Comparison of ENCODE assay signal across 10 cellular contexts in genomic region chr6:154613137-154613676, GRCh38.
DNase-seq lines count a peak whose midpoint lies in the region; ATAC-seq, FAIRE-seq and TF ChIP-seq lines count a peak whose summit lies in the region.
"Had no signal": no experiment of that assay in that cellular context is flagged by ENCODE, and none has a peak within 500 bp of the region (broad histone marks: within the 10 kb centered on the region; RNA-seq: fewer than 3 reads in every experiment).

No MANE protein-coding gene starts in this region.

- CTCF ChIA-PET in Caco-2 (lab: Charles Lee): no interaction called here

- H3K4me1 ChIP-seq in adipocyte (ENCODE audit: control insufficient read depth, insufficient read depth, low read length) (no peaks in the 10 kb centered on the region), keratinocyte (ENCODE audit: control insufficient read depth, extremely low read depth, insufficient read depth, low read length) (peaks cover 11% of the 10 kb centered on the region), Caco-2 (peaks cover 5% of the 10 kb centered on the region; the same call in 1 of the 2 replicates)

- H3K9me3 ChIP-seq in adipocyte (ENCODE audit: control insufficient read depth, low read length) (no peaks in the 10 kb centered on the region), keratinocyte (ENCODE audit: control insufficient read depth, low read depth, low read length) (no peaks in the 10 kb centered on the region), Caco-2 (no peaks in the 10 kb centered on the region)

- no peaks in the 10 kb centered on the region for H3K27me3 Mint-ChIP-seq in Caco-2 (ENCODE audit: insufficient read depth, unreplicated experiment)
- H3K27me3 Mint-ChIP-seq in stimulated activated naive CD8-positive, alpha-beta T cell treated with anti-CD3 and anti-CD28 coated beads, Interleukin-15, amount 100 ng/mL, for 72 hours: no peaks in the 10 kb centered on the region

- H3K27ac ChIP-seq in keratinocyte (ENCODE audit: control insufficient read depth, insufficient read depth, low read length): no peak overlapping the region

- no peaks in the 10 kb centered on the region for H3K36me3 ChIP-seq in adipocyte (ENCODE audit: control insufficient read depth, insufficient read depth, low read length, severe bottlenecking)
- no peaks in the 10 kb centered on the region for H3K36me3 ChIP-seq in keratinocyte (ENCODE audit: control insufficient read depth in 2 of 2, extremely low read depth in 1 of 2, insufficient read depth in 2 of 2, low read length in 2 of 2)
- no peaks in the 10 kb centered on the region for H3K36me3 ChIP-seq in Caco-2 (ENCODE audit: control insufficient read depth, insufficient read depth, low read length)

- H3K9ac ChIP-seq in adipocyte (ENCODE audit: low read length) (no peak overlapping the region), keratinocyte (ENCODE audit: control insufficient read depth, extremely low read depth, insufficient read depth, low read length) (no peak overlapping the region)

- no peak overlapping the region for H3K27ac Mint-ChIP-seq in Caco-2 (ENCODE audit: unreplicated experiment)
- peak overlapping the region in 1 of 2 donors; percentile 1 for H3K27ac Mint-ChIP-seq in stimulated activated naive CD8-positive, alpha-beta T cell treated with anti-CD3 and anti-CD28 coated beads, Interleukin-15, amount 100 ng/mL, for 72 hours

- no peak for TF ChIP-seq CTCF in keratinocyte (optimal IDR thresholded peaks at IDR 0.05 in 1 of 3, IDR thresholded peaks at IDR 0.05 in 1 of 3, conservative IDR thresholded peaks at IDR 0.05 in 1 of 3; ENCODE audit: extremely low read depth in 1 of 3, insufficient read depth in 2 of 3, low read length in 3 of 3)
- TF ChIP-seq CTCF in Caco-2 (IDR thresholded peaks at IDR 0.05; ENCODE audit: insufficient read depth in 1 of 2, low read depth in 1 of 2, low read length in 1 of 2, severe bottlenecking in 1 of 2, unreplicated experiment in 1 of 2): no peak

- dilution Hi-C loops in keratinocyte (cut with MboI; ENCODE audit: extremely low pct_ligation_motif_present, low sequenced_read_pairs): no loop called here

- intact Hi-C loops in Caco-2 (cut with micrococcal nuclease; ENCODE audit: unreplicated experiment): no loop called here

- POLR2A ChIA-PET in Caco-2 (lab: Charles Lee): no interaction called here

- H3K27me3 ChIP-seq in adipocyte (replicated peaks; ENCODE audit: control insufficient read depth, insufficient read depth, low read length) (no peaks in the 10 kb centered on the region), keratinocyte (ENCODE audit: control insufficient read depth, extremely low read depth, insufficient read depth, low read length) (no peaks in the 10 kb centered on the region), Caco-2 (replicated peaks; ENCODE audit: control insufficient read depth, insufficient read depth, low read length) (no peaks in the 10 kb centered on the region)

- H3K4me3 Mint-ChIP-seq in Caco-2 (ENCODE audit: unreplicated experiment): no peak overlapping the region
- H3K4me3 Mint-ChIP-seq in stimulated activated naive CD8-positive, alpha-beta T cell treated with anti-CD3 and anti-CD28 coated beads, Interleukin-15, amount 100 ng/mL, for 72 hours: no peak overlapping the region

- no peaks in the 10 kb centered on the region for H4K20me1 ChIP-seq in keratinocyte (ENCODE audit: control insufficient read depth, extremely low read depth, insufficient read depth, low read length)

- H3K4me3 ChIP-seq in adipocyte (ENCODE audit: low read length) (no peak overlapping the region), keratinocyte (ENCODE audit: control insufficient read depth in 2 of 3, extremely low read depth in 1 of 3, insufficient read depth in 2 of 3, low read depth in 1 of 3, low read length in 3 of 3) (no peak overlapping the region), Caco-2 (ENCODE audit: low read depth, low read length) (no peak overlapping the region)

- H2AFZ ChIP-seq in keratinocyte (ENCODE audit: control insufficient read depth, low read length): peak overlapping the region; percentile 46

- peaks cover 7% of the 10 kb centered on the region for H3K4me1 Mint-ChIP-seq in Caco-2 (ENCODE audit: low read depth, unreplicated experiment)
- peaks cover 7% of the 10 kb centered on the region for H3K4me1 Mint-ChIP-seq in stimulated activated naive CD8-positive, alpha-beta T cell treated with anti-CD3 and anti-CD28 coated beads, Interleukin-15, amount 100 ng/mL, for 72 hours

- DNase-seq in COLO829 (ENCODE audit: low spot score) (peak; percentile 14), HTR-8/SVneo (ENCODE audit: insufficient read length, low spot score) (peak; percentile 11), adipocyte (ENCODE audit: low read depth) (peak; percentile 62), keratinocyte (ENCODE audit: low read depth, low spot score) (peak; percentile 52), Caco-2 (no peak)
- no peak for DNase-seq in stimulated activated CD4-positive, alpha-beta T cell treated with anti-CD3 and anti-CD28 coated beads, Interleukin-4, amount 100 ng/mL, for 24 hours
- no peak for DNase-seq in stimulated activated naive CD8-positive, alpha-beta T cell treated with anti-CD3 and anti-CD28 coated beads, Interleukin-15, amount 100 ng/mL, for 72 hours
- DNase-seq: activated CD4-positive, CD25-positive, alpha-beta regulatory T cell treated with anti-CD3 and anti-CD28 coated beads, Interleukin-2, amount 50 U/mL, for 72 hours; NCI-H2171 treated with DMSO at 0.1 percent for 48 hours had no signal

- H3K9me3 Mint-ChIP-seq in Caco-2 (ENCODE audit: unreplicated experiment): no peaks in the 10 kb centered on the region
- H3K9me3 Mint-ChIP-seq in stimulated activated naive CD8-positive, alpha-beta T cell treated with anti-CD3 and anti-CD28 coated beads, Interleukin-15, amount 100 ng/mL, for 72 hours: no peaks in the 10 kb centered on the region

- FAIRE-seq in HTR-8/SVneo (lab: Jason Lieb, UNC) (no peak), keratinocyte (lab: Jason Lieb, UNC) (peak; percentile 78)

- no peaks in the 10 kb centered on the region for H3K9me1 ChIP-seq in keratinocyte (ENCODE audit: control insufficient read depth, extremely low read depth, insufficient read depth, low read length)

- H3K4me2 ChIP-seq in keratinocyte (ENCODE audit: control insufficient read depth, extremely low read depth, insufficient read depth, low read depth, low read length): no peak overlapping the region

- H3K36me3 Mint-ChIP-seq in Caco-2 (ENCODE audit: insufficient read depth, unreplicated experiment): no peaks in the 10 kb centered on the region

- BruUV-seq in Caco-2 (replicated peaks; lab: Mats Ljungman, UMichigan): no TSS peak

- no peaks in the 10 kb centered on the region for H3K79me2 ChIP-seq in keratinocyte (ENCODE audit: control insufficient read depth, insufficient read depth, low read length)

- ATAC-seq in GM19395 (IDR thresholded peaks at IDR 0.05; ENCODE audit: unreplicated experiment): no peak
- no peak for ATAC-seq in stimulated activated naive CD8-positive, alpha-beta T cell treated with anti-CD3 and anti-CD28 coated beads, Interleukin-15, amount 100 ng/mL, for 72 hours

Comparison
In these comparisons a context has a peak if more than half of its experiments do, and no peak if none do; other contexts are left out.
1. DNase-seq: peak in COLO829 (single experiment), HTR-8/SVneo (single experiment), adipocyte (single experiment) and keratinocyte (single experiment); none in Caco-2 (0 of 2), stimulated activated CD4-positive, alpha-beta T cell treated with anti-CD3 and anti-CD28 coated beads, Interleukin-4, amount 100 ng/mL, for 24 hours (single experiment) and stimulated activated naive CD8-positive, alpha-beta T cell treated with anti-CD3 and anti-CD28 coated beads, Interleukin-15, amount 100 ng/mL, for 72 hours (0 of 2).